In genomic region chr2:39377226-39377939, GRCh38 we compare ENCODE assay signal across 10 cellular contexts. TPM values are rescaled to one million over a fixed set of nuclear protein-coding genes. Genes with fewer than 3 reads are reported as not detected.
DNase-seq lines count a peak whose midpoint lies in the region; ATAC-seq, FAIRE-seq and TF ChIP-seq lines count a peak whose summit lies in the region.
"Had no signal": no experiment of that assay in that cellular context is flagged by ENCODE, and none has a peak within 500 bp of the region (broad histone marks: within the 10 kb centered on the region; RNA-seq: fewer than 3 reads in every experiment).

No MANE protein-coding gene starts in this region.

- RAD21 ChIA-PET in GM12878 (lab: Charles Lee; ENCODE audit: unreplicated experiment) = interaction anchor here (0.6 to 6.6 kb wide), 12 partner anchors 9 to 536 kb away, joined by 3 to 71 read pairs (median 4); no protein-coding TSS in a partner anchor

- no peak overlapping the region for H3K4me3 ChIP-seq in GM06990 (replicated peaks; ENCODE audit: low read depth, low read length)
- no peak overlapping the region for H3K4me3 ChIP-seq in GM12878
- H3K4me3 ChIP-seq: right lobe of liver had no signal

- no peak for TF ChIP-seq RAD21 in GM12878 (IDR thresholded peaks at IDR 0.05; ENCODE audit: insufficient read depth, low read depth, low read length)

- no peaks in the 10 kb centered on the region for H3K79me2 ChIP-seq in GM12878 (ENCODE audit: control insufficient read depth, insufficient read depth, low read length)

- ATAC-seq in GM21360 (IDR thresholded peaks at IDR 0.05; ENCODE audit: unreplicated experiment) (peak; percentile 85), HG03558 (IDR thresholded peaks at IDR 0.05; ENCODE audit: extremely low read depth, unreplicated experiment) (peak; percentile 40), GM12878 (peak; percentile 93)
- ATAC-seq in stimulated activated effector memory CD8-positive, alpha-beta T cell treated with anti-CD3 and anti-CD28 coated beads, Interleukin-12 subunit alpha, Interleukin-12 subunit beta, amount 100 ng/mL, for 72 hours = peak; percentile 86
- ATAC-seq: HCT116 had no signal

- peaks cover 30% of the 10 kb centered on the region for H3K4me1 Mint-ChIP-seq in stimulated activated effector memory CD8-positive, alpha-beta T cell treated with anti-CD3 and anti-CD28 coated beads, Interleukin-12 subunit alpha, Interleukin-12 subunit beta, amount 100 ng/mL, for 72 hours

- no peaks in the 10 kb centered on the region for H4K20me1 ChIP-seq in GM12878 (ENCODE audit: control insufficient read depth, insufficient read depth)

- no peaks in the 10 kb centered on the region; the same call in 1 of the 2 replicates for H3K36me3 ChIP-seq in GM06990 (ENCODE audit: control insufficient read depth, insufficient read depth, low read length)
- H3K36me3 ChIP-seq in GM12878 (ENCODE audit: control insufficient read depth in 2 of 2, insufficient read depth in 2 of 2, low read length in 1 of 2) = no peaks in the 10 kb centered on the region
- H3K36me3 ChIP-seq: right lobe of liver had no signal

- no peaks in the 10 kb centered on the region; the same call in 2 of the 3 replicates for H3K9me3 ChIP-seq in GM12878 (replicated peaks; ENCODE audit: control insufficient read depth, insufficient read depth, low read length)
- H3K9me3 ChIP-seq: right lobe of liver had no signal

- DNase-seq in GM06990 (ENCODE audit: extremely low read depth, insufficient read length) (peak; percentile 36), GM12878 (ENCODE audit: low read depth, low spot score) (peak; percentile 81), amniotic stem cell (lab: John Stamatoyannopoulos, UW) (no peak), cerebellar nuclear complex (lab: John Stamatoyannopoulos, UW) (no peak), NCI-H69 (lab: John Stamatoyannopoulos, UW) (no peak)
- DNase-seq in stimulated activated effector memory CD8-positive, alpha-beta T cell treated with anti-CD3 and anti-CD28 coated beads, Interleukin-12 subunit alpha, Interleukin-12 subunit beta, amount 100 ng/mL, for 72 hours (ENCODE audit: low spot score in 2 of 2) = no peak
- DNase-seq: right lobe of liver had no signal

- no peaks in the 10 kb centered on the region for H3K27me3 ChIP-seq in GM06990 (replicated peaks; ENCODE audit: control insufficient read depth, insufficient read depth, low read length)
- H3K27me3 ChIP-seq in GM12878 (replicated peaks in 1 of 2; ENCODE audit: control insufficient read depth in 2 of 2, insufficient read depth in 2 of 2, low read length in 1 of 2) = no peaks in the 10 kb centered on the region
- H3K27me3 ChIP-seq: right lobe of liver had no signal

- H3K4me1 ChIP-seq in GM12878 (ENCODE audit: control insufficient read depth, insufficient read depth, low read length) = no peaks in the 10 kb centered on the region; the same call in 1 of the 2 replicates

- BruUV-seq in GM12878 (replicated peaks; lab: Mats Ljungman, UMichigan) = no TSS peak

- CTCF ChIA-PET in GM12878 (lab: Yijun Ruan, JAX) = interaction anchor here (1.1 to 6.8 kb wide), 15 partner anchors 8 to 430 kb away, joined by 3 to 145 read pairs (median 4); no protein-coding TSS in a partner anchor

- TF ChIP-seq POLR2A in GM12878 (IDR thresholded peaks at IDR 0.05; ENCODE audit: low read depth, low read length) = no peak

- H3K27ac ChIP-seq in GM12878 (ENCODE audit: control insufficient read depth, insufficient read depth) = peak overlapping the region; percentile 36; the same call in 1 of the 2 replicates
- H3K27ac ChIP-seq: right lobe of liver had no signal

- FAIRE-seq in GM12878 (lab: Jason Lieb, UNC) = peak; percentile 89

- peak overlapping the region; percentile 2 for H3K4me3 Mint-ChIP-seq in stimulated activated effector memory CD8-positive, alpha-beta T cell treated with anti-CD3 and anti-CD28 coated beads, Interleukin-12 subunit alpha, Interleukin-12 subunit beta, amount 100 ng/mL, for 72 hours

- H3K36me3 Mint-ChIP-seq in stimulated activated effector memory CD8-positive, alpha-beta T cell treated with anti-CD3 and anti-CD28 coated beads, Interleukin-12 subunit alpha, Interleukin-12 subunit beta, amount 100 ng/mL, for 72 hours = no peaks in the 10 kb centered on the region

- H2AFZ ChIP-seq in GM12878 (ENCODE audit: control insufficient read depth, low read depth, low read length) = no peak overlapping the region

- in situ Hi-C loops in GM12878 (cut with MboI) = no loop called here

- TF ChIP-seq CTCF in GM06990 (IDR thresholded peaks at IDR 0.05; ENCODE audit: insufficient read depth, low read length, poor library complexity, severe bottlenecking) (no peak), GM12878 (IDR thresholded peaks at IDR 0.05 in 2 of 3, conservative IDR thresholded peaks at IDR 0.05 in 1 of 3; ENCODE audit: control insufficient read depth in 2 of 3, extremely low read depth in 1 of 3, insufficient read depth in 1 of 3, low read depth in 3 of 3, low read length in 3 of 3) (no peak)

- peak; percentile 96 to 97; a peak in 3 of 4 replicates for TF ChIP-seq EP300 in GM12878 (IDR thresholded peaks at IDR 0.05; ENCODE audit: borderline replicate concordance in 1 of 2, control insufficient read depth in 1 of 2, low read depth in 2 of 2, low read length in 2 of 2)

- H3K9me3 Mint-ChIP-seq in stimulated activated effector memory CD8-positive, alpha-beta T cell treated with anti-CD3 and anti-CD28 coated beads, Interleukin-12 subunit alpha, Interleukin-12 subunit beta, amount 100 ng/mL, for 72 hours = peaks cover 4% of the 10 kb centered on the region

- WGBS in GM12878 (ENCODE audit: insufficient coverage, insufficient replicate concordance, low lambda C conversion rate, missing lambda C conversion rate) = 0% methylated on average over 2 of the region's 2 CpGs

- peak overlapping the region; percentile 52 for H3K4me2 ChIP-seq in GM12878 (ENCODE audit: control insufficient read depth, insufficient read depth)

- no peak overlapping the region for H3K9ac ChIP-seq in GM12878 (ENCODE audit: control insufficient read depth, insufficient read depth, low read length)

- POLR2A ChIA-PET in GM12878 (lab: Charles Lee) = interaction anchor here (1.3 kb wide), 1 partner anchor 117 kb away, joined by 3 read pairs; no protein-coding TSS in a partner anchor

- SMC1A ChIA-PET in GM12878 (lab: Charles Lee; ENCODE audit: uncharacterized antibody, unreplicated experiment) = interaction anchor here (0.6 to 5.9 kb wide), 18 partner anchors 9 to 354 kb away, joined by 3 to 63 read pairs (median 3); partner anchors contain the start of gene SOS1

- H3K27ac Mint-ChIP-seq in stimulated activated effector memory CD8-positive, alpha-beta T cell treated with anti-CD3 and anti-CD28 coated beads, Interleukin-12 subunit alpha, Interleukin-12 subunit beta, amount 100 ng/mL, for 72 hours = peak overlapping the region; percentile 1

- intact Hi-C loops in GM12878 (cut with micrococcal nuclease; ENCODE audit: unreplicated experiment) = loop anchor here (5.0 kb wide), 1 partner anchor 115 kb away; no protein-coding TSS in a partner anchor

TF ChIP-seq in GM12878, 131 proteins besides CTCF, POLR2A, EP300 and RAD21 (continues in another document):
- TF ChIP-seq MLLT1 (IDR thresholded peaks at IDR 0.05) (peak; percentile 74), CREB1 (IDR thresholded peaks at IDR 0.05; ENCODE audit: low read depth) (peak; percentile 98), NBN (IDR thresholded peaks at IDR 0.05) (peak; percentile 84), RAD51 (IDR thresholded peaks at IDR 0.05) (peak; percentile 56), SKIL (IDR thresholded peaks at IDR 0.05; ENCODE audit: low read depth, poor library complexity, severe bottlenecking) (peak; percentile 67)

RNA-seq across cellular contexts. Expression of gene MAP4K3, which starts 59.7 kb away (rescaled TPM):
- total RNA-seq in GM12878 (2013; cell fraction: nucleolus; rRNA removed) = 98.2 and 103 TPM in 2 replicates
- total RNA-seq in GM12878 (2014; rRNA removed) (0.05 and 0.23 TPM in 2 replicates), GM12878 (2014; rRNA removed; fragmentation: Illumina TruSeq; extraction: Trizol) (0.18 and 0.46 TPM in 2 replicates), GM12878 (2021) (0.61 and 0.95 TPM in 2 replicates)
- polyA plus RNA-seq in GM12878 (2011; ENCODE audit: low read depth) = 1.9 TPM
- polyA plus RNA-seq in GM12878 (2011; rRNA removed) (0.68 and 0.98 TPM in 2 replicates), GM12878 (2014; fragmentation: Illumina TruSeq; extraction: Trizol) (0.12 and 0.16 TPM in 2 replicates), GM12878 (2014; fragmentation: Nextera tagmentation; extraction: Ambion mirVana) (under 1 TPM in 1 of 2 experiments, not detected in 1; 0.04 TPM), GM12878 (2014; rRNA removed) (0.05 and 0.14 TPM in 2 replicates), GM12878 (2016; fragmentation: Nextera tagmentation; extraction: Ambion mirVana) (under 1 TPM; 0.21 to 0.38 TPM)
- polyA plus RNA-seq in GM12878 (2011; cell fraction: cytosol; rRNA removed) = 0.23 and 0.36 TPM in 2 replicates
- polyA plus RNA-seq in GM12878 (2011; cell fraction: nucleus; rRNA removed) = 0.54 and 0.73 TPM in 2 replicates
- polyA plus RNA-seq in GM12878 (2012) = 2.8 and 3.1 TPM in 2 replicates
- 0.51 and 0.62 TPM in 2 replicates for polyA minus RNA-seq in GM12878 (2011; rRNA and poly(A)+ RNA removed)
- not detected in 2 replicates for polyA minus RNA-seq in GM12878 (2011; cell fraction: cytosol; rRNA and poly(A)+ RNA removed)
- polyA minus RNA-seq in GM12878 (2011; cell fraction: nucleus; rRNA and poly(A)+ RNA removed) = 0.96 and 1.6 TPM in 2 replicates

Comparison
In these comparisons a context has a peak if more than half of its experiments do, and no peak if none do; other contexts are left out.
1. DNase-seq: peak in GM06990 (single experiment) and GM12878 (single experiment); none in stimulated activated effector memory CD8-positive, alpha-beta T cell treated with anti-CD3 and anti-CD28 coated beads, Interleukin-12 subunit alpha, Interleukin-12 subunit beta, amount 100 ng/mL, for 72 hours (0 of 2), amniotic stem cell (single experiment), cerebellar nuclear complex (0 of 2) and NCI-H69 (single experiment).
2. ATAC-seq: peak in every context shown above with its lines; median percentile 93 in GM12878; 86 in stimulated activated effector memory CD8-positive, alpha-beta T cell treated with anti-CD3 and anti-CD28 coated beads, Interleukin-12 subunit alpha, Interleukin-12 subunit beta, amount 100 ng/mL, for 72 hours; 85 in GM21360; 40 in HG03558.